1 cellular context compared by ENCODE assay signal in the genomic region with DNA sequence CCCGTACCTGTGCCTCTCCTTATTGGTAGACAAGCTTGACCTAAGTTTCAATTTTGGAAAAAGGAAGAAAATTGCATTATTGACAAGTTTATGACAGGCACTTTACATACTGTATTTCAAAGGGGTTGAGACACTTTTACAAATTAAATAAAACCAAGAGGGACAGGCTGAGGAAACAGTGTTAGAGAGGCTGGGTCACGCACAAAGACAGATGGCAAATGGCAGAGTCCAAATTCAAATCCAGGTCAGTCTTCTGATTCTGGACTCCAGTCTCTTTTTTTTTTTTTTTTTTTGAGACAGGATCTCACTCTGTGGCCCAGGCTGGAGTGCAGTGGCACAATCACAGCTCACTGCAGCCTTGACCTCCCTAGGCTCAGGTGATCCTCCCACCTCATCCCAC.
TF ChIP-seq lines count a peak whose summit lies in the region.

No MANE protein-coding gene starts in this region.

TF ChIP-seq in H1, 55 proteins besides CTCF, POLR2A, EP300 and RAD21:
- TF ChIP-seq HDAC6 (IDR thresholded peaks at IDR 0.05; ENCODE audit: low read depth, low read length) = no peak
- no peak for TF ChIP-seq TCF12 (IDR thresholded peaks at IDR 0.05; ENCODE audit: low read depth, low read length)
- no peak for TF ChIP-seq E2F6 (IDR thresholded peaks at IDR 0.05)
- no peak for TF ChIP-seq CREB1 (IDR thresholded peaks at IDR 0.05)
- no peak for TF ChIP-seq CHD2 (IDR thresholded peaks at IDR 0.05; ENCODE audit: low read length)
- no peak for TF ChIP-seq ASH2L (IDR thresholded peaks at IDR 0.05; ENCODE audit: low read length)
- no peak for TF ChIP-seq EGR1 (IDR thresholded peaks at IDR 0.05; ENCODE audit: borderline replicate concordance, low read depth, low read length)
- no peak for TF ChIP-seq POLR2AphosphoS5 (IDR thresholded peaks at IDR 0.05; ENCODE audit: low read depth, low read length)
- no peak for TF ChIP-seq GTF2F1 (IDR thresholded peaks at IDR 0.05; ENCODE audit: borderline replicate concordance, low read depth, low read length)
- no peak for TF ChIP-seq BCL11A (IDR thresholded peaks at IDR 0.05; ENCODE audit: low read depth in 2 of 2, low read length in 2 of 2)
